ENCODE assay signal across 21 cellular contexts in the genomic region with DNA sequence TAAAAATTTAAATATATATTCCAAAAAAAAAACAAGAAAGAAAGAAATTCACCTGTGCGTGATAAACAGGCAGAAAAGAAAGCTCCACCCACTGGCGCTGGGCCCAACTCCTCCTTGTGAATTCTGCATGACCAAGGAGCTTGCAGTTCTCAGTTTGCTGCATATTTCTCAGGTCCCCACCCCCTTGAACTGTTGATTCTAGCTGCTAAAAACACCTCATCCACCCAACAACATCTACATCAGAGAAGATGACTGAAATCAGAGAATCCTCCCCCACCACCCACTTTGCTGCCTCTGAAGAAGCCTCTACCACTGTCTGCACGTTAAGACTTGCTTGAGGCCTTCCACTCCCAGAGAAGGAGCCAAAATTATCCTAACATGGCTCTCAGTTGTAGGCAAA.
DNase-seq lines count a peak whose midpoint lies in the region; ATAC-seq and TF ChIP-seq lines count a peak whose summit lies in the region.
"Had no signal": no experiment of that assay in that cellular context is flagged by ENCODE, and none has a peak within 500 bp of the region (broad histone marks: within the 10 kb centered on the region; RNA-seq: fewer than 3 reads in every experiment).

No MANE protein-coding gene starts in this region.

- no peak overlapping the region for H3K27ac ChIP-seq in H9 (ENCODE audit: insufficient read length, low read depth, low read length)
- H3K27ac ChIP-seq in foreskin keratinocyte, result peak overlapping the region; percentile 52
- H3K27ac ChIP-seq: brain microvascular endothelial cell, dorsolateral prefrontal cortex, right lobe of liver, SJCRH30 had no signal

- no peak overlapping the region for H2BK15ac ChIP-seq in H9 (ENCODE audit: low read depth, low read length)

- no peak overlapping the region for H3T11ph ChIP-seq in H9 (ENCODE audit: low read length)

- no peak overlapping the region for H3K4me3 ChIP-seq in NT2/D1 (ENCODE audit: insufficient read length, low read depth)
- H3K4me3 ChIP-seq: dorsolateral prefrontal cortex, heart left ventricle, MG63, right lobe of liver, SJCRH30 had no signal

- no peaks in the 10 kb centered on the region for H3K23me2 ChIP-seq in H9 (ENCODE audit: insufficient read length, low read depth, low read length, poor library complexity, severe bottlenecking)

- no peak overlapping the region for H2AK5ac ChIP-seq in H9 (ENCODE audit: insufficient read length, low read length)

- H3K27me3 Mint-ChIP-seq in H9 (ENCODE audit: low read depth), result no peaks in the 10 kb centered on the region

- no peaks in the 10 kb centered on the region for H4K20me1 ChIP-seq in H9 (ENCODE audit: control insufficient read depth, insufficient read depth, insufficient read length)

- H2BK20ac ChIP-seq in H9 (ENCODE audit: low read depth, low read length, poor library complexity, severe bottlenecking), result no peak overlapping the region

- no peak overlapping the region for H4K8ac ChIP-seq in H9 (replicated peaks; ENCODE audit: insufficient read length, low read depth, low read length)

- H3K79me1 ChIP-seq in H9 (ENCODE audit: insufficient read depth, low read depth, low read length, poor library complexity, severe bottlenecking), result no peaks in the 10 kb centered on the region

- no peak overlapping the region for H2BK12ac ChIP-seq in H9 (ENCODE audit: insufficient read length, low read depth, low read length)

- peak overlapping the region; percentile 2 to 27 (median 9); a peak in 1 of 7 replicates for H3K27ac Mint-ChIP-seq in H9
- no peak overlapping the region for H3K27ac Mint-ChIP-seq in stimulated activated effector memory CD8-positive, alpha-beta T cell treated with anti-CD3 and anti-CD28 coated beads, Interleukin-12 subunit alpha, Interleukin-12 subunit beta, amount 100 ng/mL, for 72 hours
- H3K27ac Mint-ChIP-seq: T-helper 2 cell treated with Interferon-gamma antibody and Interleukin-4, amounts not matched to agents 5 μg/mL and 100 μg/mL, for 36 hours had no signal

- H2BK120ac ChIP-seq in H9 (ENCODE audit: low read depth, low read length, poor library complexity, severe bottlenecking), result no peak overlapping the region

- no peak overlapping the region for H3K4me3 Mint-ChIP-seq in H9
- no peak overlapping the region for H3K4me3 Mint-ChIP-seq in stimulated activated effector memory CD8-positive, alpha-beta T cell treated with anti-CD3 and anti-CD28 coated beads, Interleukin-12 subunit alpha, Interleukin-12 subunit beta, amount 100 ng/mL, for 72 hours
- H3K4me3 Mint-ChIP-seq: T-helper 2 cell treated with Interferon-gamma antibody and Interleukin-4, amounts not matched to agents 5 μg/mL and 100 μg/mL, for 36 hours had no signal

- H3K4ac ChIP-seq in H9 (ENCODE audit: low read depth, low read length), result no peak overlapping the region

- ATAC-seq in foreskin keratinocyte (peak; percentile 83), GM19467 (IDR thresholded peaks at IDR 0.05; ENCODE audit: unreplicated experiment) (no peak)
- ATAC-seq in stimulated activated effector memory CD8-positive, alpha-beta T cell treated with anti-CD3 and anti-CD28 coated beads, Interleukin-12 subunit alpha, Interleukin-12 subunit beta, amount 100 ng/mL, for 72 hours, result peak; percentile 55
- ATAC-seq: heart left ventricle, right lobe of liver had no signal

- H2AFZ ChIP-seq in H9 (ENCODE audit: low read length), result no peak overlapping the region

- WGBS in H9 (ENCODE audit: extremely low coverage, insufficient read length, low lambda C conversion rate), result no CpG with 5 or more reads among the region's 3 CpGs

- H3K4me1 ChIP-seq in H9 (ENCODE audit: insufficient read depth, low read length) (no peaks in the 10 kb centered on the region), NT2/D1 (ENCODE audit: insufficient read depth, insufficient read length) (no peaks in the 10 kb centered on the region), foreskin keratinocyte (peaks cover 8% of the 10 kb centered on the region)
- H3K4me1 ChIP-seq: right lobe of liver, SJCRH30 had no signal

- DNase-seq in H9 (no peak), NT2/D1 (ENCODE audit: low read depth, low spot score) (peak; percentile 48), foreskin keratinocyte (peak; percentile 69 to 81), NCI-H1092 (lab: John Stamatoyannopoulos, UW) (no peak), NCI-H526 treated with DMSO at 0.1 percent for 48 hours (lab: John Stamatoyannopoulos, UW) (no peak)
- DNase-seq in stimulated activated effector memory CD8-positive, alpha-beta T cell treated with anti-CD3 and anti-CD28 coated beads, Interleukin-12 subunit alpha, Interleukin-12 subunit beta, amount 100 ng/mL, for 72 hours (ENCODE audit: low spot score in 2 of 2), result no peak
- DNase-seq: activated CD4-positive, CD25-positive, alpha-beta regulatory T cell treated with anti-CD3 and anti-CD28 coated beads, Interleukin-2, amount 50 U/mL, for 72 hours; activated naive CD4-positive, alpha-beta T cell treated with anti-CD3 and anti-CD28 coated beads, Interleukin-2, amount 50 U/mL, for 16 hours; brain microvascular endothelial cell; DMS53; dorsolateral prefrontal cortex; heart left ventricle; kidney glomerular epithelial cell; MG63; midbrain; NCI-H1694 treated with DMSO at 0.1 percent for 48 hours; right lobe of liver; SJCRH30; stimulated activated CD4-positive, alpha-beta T cell treated with anti-CD3 and anti-CD28 coated beads, Interleukin-2, amount 100 ng/mL, for 24 hours had no signal

- H4K5ac ChIP-seq in H9 (ENCODE audit: insufficient read length, low read depth, low read length), result no peak overlapping the region

- no peaks in the 10 kb centered on the region for H3K9me3 ChIP-seq in H9 (ENCODE audit: control insufficient read depth, low read depth, low read length)
- H3K9me3 ChIP-seq in NT2/D1 (ENCODE audit: insufficient read depth, low read length), result peaks cover 10% of the 10 kb centered on the region; the same call in 1 of the 2 replicates
- H3K9me3 ChIP-seq: heart left ventricle, MG63, right lobe of liver, SJCRH30 had no signal

- H3K4me1 Mint-ChIP-seq in H9, result peaks cover 7% of the 10 kb centered on the region in 2 experiments
- no peaks in the 10 kb centered on the region for H3K4me1 Mint-ChIP-seq in stimulated activated effector memory CD8-positive, alpha-beta T cell treated with anti-CD3 and anti-CD28 coated beads, Interleukin-12 subunit alpha, Interleukin-12 subunit beta, amount 100 ng/mL, for 72 hours

- H3K9me3 Mint-ChIP-seq in H9, result peaks cover 4% of the 10 kb centered on the region in 2 experiments; a peak in 3 of 5 replicates
- no peaks in the 10 kb centered on the region for H3K9me3 Mint-ChIP-seq in stimulated activated effector memory CD8-positive, alpha-beta T cell treated with anti-CD3 and anti-CD28 coated beads, Interleukin-12 subunit alpha, Interleukin-12 subunit beta, amount 100 ng/mL, for 72 hours
- H3K9me3 Mint-ChIP-seq: T-helper 2 cell treated with Interferon-gamma antibody and Interleukin-4, amounts not matched to agents 5 μg/mL and 100 μg/mL, for 36 hours had no signal

- no peak overlapping the region for H3K4me2 ChIP-seq in H9 (ENCODE audit: insufficient read depth, insufficient read length, low read length)

- H3K18ac ChIP-seq in H9 (ENCODE audit: insufficient read length, low read depth, low read length), result no peak overlapping the region

- H3K9ac ChIP-seq in H9 (ENCODE audit: extremely low read depth, insufficient read length, low read length) (no peak overlapping the region), NT2/D1 (ENCODE audit: insufficient read length, low read depth) (no peak overlapping the region)

- no peak overlapping the region for H3K56ac ChIP-seq in H9 (ENCODE audit: insufficient read length, low read depth, low read length)

- no peaks in the 10 kb centered on the region for H3K36me3 Mint-ChIP-seq in H9 (ENCODE audit: insufficient read depth in 1 of 3, low read depth in 3 of 3)
- H3K36me3 Mint-ChIP-seq in stimulated activated effector memory CD8-positive, alpha-beta T cell treated with anti-CD3 and anti-CD28 coated beads, Interleukin-12 subunit alpha, Interleukin-12 subunit beta, amount 100 ng/mL, for 72 hours, result no peaks in the 10 kb centered on the region

- H4K91ac ChIP-seq in H9 (ENCODE audit: insufficient read length, low read depth, low read length), result no peak overlapping the region

- TF ChIP-seq CTCF in H9 (conservative IDR thresholded peaks at IDR 0.05) (no peak), foreskin keratinocyte (conservative IDR thresholded peaks at IDR 0.05) (no peak)

- no peak overlapping the region for H3K23ac ChIP-seq in H9 (ENCODE audit: insufficient read length, low read depth, low read length)

- H3K14ac ChIP-seq in H9 (ENCODE audit: insufficient read depth, low read length), result no peak overlapping the region

- no peaks in the 10 kb centered on the region for H3K27me3 ChIP-seq in H9 (ENCODE audit: insufficient read depth, low read length)
- no peaks in the 10 kb centered on the region for H3K27me3 ChIP-seq in NT2/D1 (ENCODE audit: insufficient read depth, insufficient read length)
- no peaks in the 10 kb centered on the region for H3K27me3 ChIP-seq in foreskin keratinocyte
- H3K27me3 ChIP-seq: brain microvascular endothelial cell, dorsolateral prefrontal cortex, heart left ventricle, MG63, right lobe of liver, SJCRH30 had no signal

- H2BK5ac ChIP-seq in H9 (ENCODE audit: insufficient read length, low read length), result no peak overlapping the region

- no peaks in the 10 kb centered on the region for H3K79me2 ChIP-seq in H9 (ENCODE audit: insufficient read depth, low read length)

- H3K36me3 ChIP-seq in NT2/D1 (ENCODE audit: insufficient read depth, insufficient read length, low read length), result no peaks in the 10 kb centered on the region
- H3K36me3 ChIP-seq: brain microvascular endothelial cell, heart left ventricle, MG63, right lobe of liver, SJCRH30 had no signal

Comparison
In these comparisons a context has a peak if more than half of its experiments do, and no peak if none do; other contexts are left out.
1. DNase-seq: peak in NT2/D1 (single experiment) and foreskin keratinocyte (2 of 2); none in H9 (single experiment), stimulated activated effector memory CD8-positive, alpha-beta T cell treated with anti-CD3 and anti-CD28 coated beads, Interleukin-12 subunit alpha, Interleukin-12 subunit beta, amount 100 ng/mL, for 72 hours (0 of 2), NCI-H1092 (single experiment) and NCI-H526 treated with DMSO at 0.1 percent for 48 hours (single experiment).